ENCODE assay signal across 22 cellular contexts in genomic region chr3:143288944-143289343, GRCh38.
"Had no signal": no experiment of that assay in that cellular context is flagged by ENCODE, and none has a peak within 500 bp of the region (broad histone marks: within the 10 kb centered on the region; RNA-seq: fewer than 3 reads in every experiment).

No MANE protein-coding gene starts in this region.

- H3K27ac ChIP-seq: brain microvascular endothelial cell, coronary artery, testis, upper lobe of left lung had no signal

- H3K9me3 Mint-ChIP-seq: activated CD4-positive, alpha-beta T cell treated with anti-CD3 and anti-CD28 coated beads, Interleukin-2, amount 10 ng/mL, durations not matched to agents 7 days and 5 days; activated naive CD4-positive, alpha-beta T cell treated with anti-CD3 and anti-CD28 coated beads, Interleukin-2, amount 10 ng/mL, durations not matched to agents 7 days and 5 days; activated naive CD8-positive, alpha-beta T cell treated with anti-CD3 and anti-CD28 coated beads, Interleukin-2, amount 50 U/mL, for 24 hours; activated T-cell treated with anti-CD3 and anti-CD28 coated beads, Interleukin-2, amount 50 U/mL, for 4 hours; mesothelial cell of epicardium; nephron had no signal

- H3K4me1 ChIP-seq: testis, upper lobe of left lung had no signal

- H3K4me3 ChIP-seq: coronary artery, lung, testis, upper lobe of left lung had no signal

- DNase-seq: activated CD4-positive, alpha-beta T cell treated with anti-CD3 and anti-CD28 coated beads, Interleukin-2, amount 10 ng/mL, durations not matched to agents 7 days and 5 days; activated CD8-positive, alpha-beta memory T cell treated with anti-CD3 and anti-CD28 coated beads, Interleukin-2, amount 50 U/mL, for 4 hours; activated effector memory CD4-positive, alpha-beta T cell treated with Interleukin-2 at 50 U/mL for 16 hours; activated naive CD4-positive, alpha-beta T cell treated with anti-CD3 and anti-CD28 coated beads, Interleukin-2, amount 10 ng/mL, durations not matched to agents 7 days and 5 days; activated naive CD8-positive, alpha-beta T cell treated with anti-CD3 and anti-CD28 coated beads, Interleukin-2, amount 50 U/mL, for 24 hours; activated T-cell treated with anti-CD3 and anti-CD28 coated beads, Interleukin-2, amount 50 U/mL, for 4 hours; brain microvascular endothelial cell; central memory CD4-positive, alpha-beta T cell; effector CD4-positive, alpha-beta T cell; glutamatergic neuron; hippocampal formation; posterior cingulate gyrus; stimulated activated CD4-positive, alpha-beta T cell treated with anti-CD3 and anti-CD28 coated beads, Interleukin-12 subunit alpha, Interleukin-12 subunit beta, amount 100 ng/mL, for 4 hours; stimulated activated CD4-positive, alpha-beta T cell treated with anti-CD3 and anti-CD28 coated beads, Interleukin-2, amount 100 ng/mL, for 24 hours; stimulated activated naive CD4-positive, alpha-beta T cell treated with Interleukin-2 at 50 U/mL for 16 hours; T1000; testis; upper lobe of left lung had no signal

- H3K9me3 ChIP-seq: testis, upper lobe of left lung had no signal

- H3K27ac Mint-ChIP-seq: activated CD4-positive, alpha-beta T cell treated with anti-CD3 and anti-CD28 coated beads, Interleukin-2, amount 10 ng/mL, durations not matched to agents 7 days and 5 days; activated naive CD4-positive, alpha-beta T cell treated with anti-CD3 and anti-CD28 coated beads, Interleukin-2, amount 10 ng/mL, durations not matched to agents 7 days and 5 days; activated naive CD8-positive, alpha-beta T cell treated with anti-CD3 and anti-CD28 coated beads, Interleukin-2, amount 50 U/mL, for 24 hours; mesothelial cell of epicardium; nephron had no signal

- H3K27me3 ChIP-seq: brain microvascular endothelial cell, testis, upper lobe of left lung had no signal

- H3K4me3 Mint-ChIP-seq: activated CD4-positive, alpha-beta T cell treated with anti-CD3 and anti-CD28 coated beads, Interleukin-2, amount 10 ng/mL, durations not matched to agents 7 days and 5 days; activated naive CD4-positive, alpha-beta T cell treated with anti-CD3 and anti-CD28 coated beads, Interleukin-2, amount 10 ng/mL, durations not matched to agents 7 days and 5 days; activated naive CD8-positive, alpha-beta T cell treated with anti-CD3 and anti-CD28 coated beads, Interleukin-2, amount 50 U/mL, for 24 hours; activated T-cell treated with anti-CD3 and anti-CD28 coated beads, Interleukin-2, amount 50 U/mL, for 4 hours; mesothelial cell of epicardium; nephron had no signal

- H3K36me3 Mint-ChIP-seq: activated naive CD4-positive, alpha-beta T cell treated with anti-CD3 and anti-CD28 coated beads, Interleukin-2, amount 10 ng/mL, durations not matched to agents 7 days and 5 days; mesothelial cell of epicardium had no signal

- H3K36me3 ChIP-seq: brain microvascular endothelial cell, upper lobe of left lung had no signal

- H3K27me3 Mint-ChIP-seq: activated CD4-positive, alpha-beta T cell treated with anti-CD3 and anti-CD28 coated beads, Interleukin-2, amount 10 ng/mL, durations not matched to agents 7 days and 5 days; activated naive CD4-positive, alpha-beta T cell treated with anti-CD3 and anti-CD28 coated beads, Interleukin-2, amount 10 ng/mL, durations not matched to agents 7 days and 5 days; activated naive CD8-positive, alpha-beta T cell treated with anti-CD3 and anti-CD28 coated beads, Interleukin-2, amount 50 U/mL, for 24 hours had no signal
